Comparison of ENCODE assay signal across 10 cellular contexts in genomic region chr2:196268022-196268421, GRCh38.
A peak's percentile ranks its signal among the peaks of the same experiment; 100 is the strongest.
DNase-seq lines count a peak whose midpoint lies in the region; ATAC-seq lines count a peak whose summit lies in the region.
"Had no signal": no experiment of that assay in that cellular context is flagged by ENCODE, and none has a peak within 500 bp of the region (broad histone marks: within the 10 kb centered on the region; RNA-seq: fewer than 3 reads in every experiment).

No MANE protein-coding gene starts in this region.

- H3K9me3 ChIP-seq in BLaER1: no peaks in the 10 kb centered on the region

- H3K27ac ChIP-seq in BLaER1: peak overlapping the region; percentile 56

- H3K4me3 Mint-ChIP-seq in activated T-helper 17 cell treated with anti-CD3 and anti-CD28 coated beads, Interleukin-2, amount 50 U/mL, for 72 hours: peak overlapping the region; percentile 77
- peak overlapping the region; percentile 73 for H3K4me3 Mint-ChIP-seq in memory B cell

- in situ Hi-C loops in KBM-7 (cut with MboI; ENCODE audit: low pct_unique_long_range_greater_than_20kb, low sequenced_read_pairs): no loop called here

- H3K4me2 ChIP-seq in BLaER1: peak overlapping the region; percentile 56

- no peak overlapping the region for H3K4me3 ChIP-seq in BLaER1

- H3K27ac Mint-ChIP-seq in activated T-helper 17 cell treated with anti-CD3 and anti-CD28 coated beads, Interleukin-2, amount 50 U/mL, for 72 hours: peak overlapping the region; percentile 85
- H3K27ac Mint-ChIP-seq in memory B cell: peak overlapping the region; percentile 87

- no peaks in the 10 kb centered on the region for H3K9me3 Mint-ChIP-seq in activated T-helper 17 cell treated with anti-CD3 and anti-CD28 coated beads, Interleukin-2, amount 50 U/mL, for 72 hours
- H3K9me3 Mint-ChIP-seq in memory B cell: no peaks in the 10 kb centered on the region

- peak; percentile 64 for DNase-seq in KBM-7
- no peak for DNase-seq in memory B cell (ENCODE audit: low spot score in 2 of 2)
- no peak for DNase-seq in dermis blood vessel endothelial cell
- no peak for DNase-seq in dedifferentiated amniotic fluid mesenchymal stem cell (ENCODE audit: extremely low spot score)
- no peak for DNase-seq in stimulated activated CD8-positive, alpha-beta memory T cell treated with anti-CD3 and anti-CD28 coated beads, Interleukin-4, amount 100 ng/mL, for 48 hours
- DNase-seq: COR-L47, NCI-H146 had no signal

- H4K20me1 ChIP-seq in BLaER1: no peaks in the 10 kb centered on the region

- peaks cover 41% of the 10 kb centered on the region for H3K4me1 ChIP-seq in BLaER1

- H3K36me3 ChIP-seq in BLaER1: no peaks in the 10 kb centered on the region

- H3K27me3 ChIP-seq in BLaER1: no peaks in the 10 kb centered on the region

- peaks cover 50% of the 10 kb centered on the region for H3K4me1 Mint-ChIP-seq in activated T-helper 17 cell treated with anti-CD3 and anti-CD28 coated beads, Interleukin-2, amount 50 U/mL, for 72 hours
- H3K4me1 Mint-ChIP-seq in memory B cell: peaks cover 23% of the 10 kb centered on the region

- H3K9ac ChIP-seq in BLaER1: no peak overlapping the region

- H3K36me3 Mint-ChIP-seq in activated T-helper 17 cell treated with anti-CD3 and anti-CD28 coated beads, Interleukin-2, amount 50 U/mL, for 72 hours (ENCODE audit: low read depth): no peaks in the 10 kb centered on the region
- H3K36me3 Mint-ChIP-seq in memory B cell: no peaks in the 10 kb centered on the region

- no peaks in the 10 kb centered on the region for H3K27me3 Mint-ChIP-seq in activated T-helper 17 cell treated with anti-CD3 and anti-CD28 coated beads, Interleukin-2, amount 50 U/mL, for 72 hours
- H3K27me3 Mint-ChIP-seq in memory B cell: no peaks in the 10 kb centered on the region

- no peak for ATAC-seq in activated T-helper 17 cell treated with anti-CD3 and anti-CD28 coated beads, Interleukin-2, amount 50 U/mL, for 72 hours (replicated peaks)
- ATAC-seq in memory B cell (ENCODE audit: low read depth): peak; percentile 25
- no peak for ATAC-seq in GM18517 (IDR thresholded peaks at IDR 0.05; ENCODE audit: unreplicated experiment)
